In the genomic region with DNA sequence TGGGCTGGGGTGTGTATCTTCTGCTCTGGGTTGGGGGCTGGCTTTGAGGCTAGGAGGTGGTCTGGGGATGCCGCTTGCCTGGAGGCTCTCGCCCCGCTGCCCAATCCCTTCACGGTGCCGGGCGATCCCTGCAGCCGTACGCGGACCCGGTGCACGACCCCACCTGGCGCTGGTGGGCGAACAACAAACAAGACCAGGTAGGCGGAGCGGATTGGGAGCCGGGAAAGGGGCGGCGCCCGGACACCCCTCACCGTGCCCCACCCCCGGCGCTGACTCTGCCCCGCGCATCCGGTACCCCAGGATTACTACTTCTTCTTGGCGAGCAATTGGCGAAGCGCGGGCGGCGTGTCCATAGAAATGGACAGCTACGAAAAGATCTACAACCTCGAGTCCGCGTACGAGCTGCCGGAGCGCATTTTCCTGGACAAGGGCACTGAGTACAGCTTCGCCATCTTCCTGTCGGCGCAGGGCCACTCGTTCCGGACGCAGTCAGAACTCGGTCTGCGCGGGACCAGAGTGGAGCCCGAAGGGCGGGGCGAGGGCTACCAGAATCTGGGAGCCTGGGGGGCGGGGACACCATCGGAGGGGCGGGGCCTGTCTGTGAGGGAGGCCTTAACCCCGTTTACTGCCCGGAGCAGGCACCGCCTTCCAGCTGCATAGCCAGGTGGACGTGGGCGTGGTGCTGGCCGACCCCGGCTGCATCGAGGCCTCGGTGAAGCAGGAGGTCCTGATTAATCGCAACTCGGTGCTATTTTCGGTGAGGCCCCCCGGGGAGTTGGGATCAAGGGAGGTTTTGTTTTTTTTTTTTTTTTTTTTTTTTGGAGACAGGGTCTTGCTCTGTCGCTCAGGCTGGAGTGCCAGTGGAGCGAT, we compare ENCODE assay signal across 1 cellular context.
TF ChIP-seq lines count a peak whose summit lies in the region.

No MANE protein-coding gene starts in this region.

TF ChIP-seq in SK-N-SH, 30 proteins besides CTCF, POLR2A, EP300 and RAD21 (continued from another document):
- TF ChIP-seq MEF2A (IDR thresholded peaks at IDR 0.05; ENCODE audit: borderline replicate concordance, low read depth) (no peak), GABPA (IDR thresholded peaks at IDR 0.05; ENCODE audit: low read depth) (peak; percentile 29), RXRA (IDR thresholded peaks at IDR 0.05; ENCODE audit: borderline replicate concordance, low read depth) (no peak), EZH2phosphoT487 (IDR thresholded peaks at IDR 0.05; ENCODE audit: borderline replicate concordance, low read depth) (no peak), ELF1 (IDR thresholded peaks at IDR 0.05) (no peak), IRF3 (IDR thresholded peaks at IDR 0.05; ENCODE audit: low read depth, low read length) (no peak), FOXJ3 (CRISPR knock-in tag; IDR thresholded peaks at IDR 0.05) (no peak), MXI1 (IDR thresholded peaks at IDR 0.05; ENCODE audit: low read depth, low read length) (peak; percentile 58; the same call in 1 of the 2 replicates), GATA2 (CRISPR knock-in tag; IDR thresholded peaks at IDR 0.05) (no peak), SIN3A (IDR thresholded peaks at IDR 0.05; ENCODE audit: borderline replicate concordance, low read depth, low read length) (no peak), JUND (IDR thresholded peaks at IDR 0.05) (no peak), NFIC (IDR thresholded peaks at IDR 0.05; ENCODE audit: borderline replicate concordance) (no peak), RCOR1 (IDR thresholded peaks at IDR 0.05; ENCODE audit: low read length) (no peak), NRF1 (IDR thresholded peaks at IDR 0.05; ENCODE audit: low read depth, low read length) (no peak; the same call in 1 of the 2 replicates), SMC3 (IDR thresholded peaks at IDR 0.05; ENCODE audit: low read depth, low read length) (no peak), USF1 (IDR thresholded peaks at IDR 0.05; ENCODE audit: borderline replicate concordance, low read depth) (no peak), FOSL2 (IDR thresholded peaks at IDR 0.05; ENCODE audit: borderline replicate concordance, low read depth) (no peak), TEAD4 (IDR thresholded peaks at IDR 0.05; ENCODE audit: borderline replicate concordance, insufficient read depth) (no peak), YY1 (IDR thresholded peaks at IDR 0.05; ENCODE audit: low read depth) (no peak)
- TF ChIP-seq, protein P1, sequence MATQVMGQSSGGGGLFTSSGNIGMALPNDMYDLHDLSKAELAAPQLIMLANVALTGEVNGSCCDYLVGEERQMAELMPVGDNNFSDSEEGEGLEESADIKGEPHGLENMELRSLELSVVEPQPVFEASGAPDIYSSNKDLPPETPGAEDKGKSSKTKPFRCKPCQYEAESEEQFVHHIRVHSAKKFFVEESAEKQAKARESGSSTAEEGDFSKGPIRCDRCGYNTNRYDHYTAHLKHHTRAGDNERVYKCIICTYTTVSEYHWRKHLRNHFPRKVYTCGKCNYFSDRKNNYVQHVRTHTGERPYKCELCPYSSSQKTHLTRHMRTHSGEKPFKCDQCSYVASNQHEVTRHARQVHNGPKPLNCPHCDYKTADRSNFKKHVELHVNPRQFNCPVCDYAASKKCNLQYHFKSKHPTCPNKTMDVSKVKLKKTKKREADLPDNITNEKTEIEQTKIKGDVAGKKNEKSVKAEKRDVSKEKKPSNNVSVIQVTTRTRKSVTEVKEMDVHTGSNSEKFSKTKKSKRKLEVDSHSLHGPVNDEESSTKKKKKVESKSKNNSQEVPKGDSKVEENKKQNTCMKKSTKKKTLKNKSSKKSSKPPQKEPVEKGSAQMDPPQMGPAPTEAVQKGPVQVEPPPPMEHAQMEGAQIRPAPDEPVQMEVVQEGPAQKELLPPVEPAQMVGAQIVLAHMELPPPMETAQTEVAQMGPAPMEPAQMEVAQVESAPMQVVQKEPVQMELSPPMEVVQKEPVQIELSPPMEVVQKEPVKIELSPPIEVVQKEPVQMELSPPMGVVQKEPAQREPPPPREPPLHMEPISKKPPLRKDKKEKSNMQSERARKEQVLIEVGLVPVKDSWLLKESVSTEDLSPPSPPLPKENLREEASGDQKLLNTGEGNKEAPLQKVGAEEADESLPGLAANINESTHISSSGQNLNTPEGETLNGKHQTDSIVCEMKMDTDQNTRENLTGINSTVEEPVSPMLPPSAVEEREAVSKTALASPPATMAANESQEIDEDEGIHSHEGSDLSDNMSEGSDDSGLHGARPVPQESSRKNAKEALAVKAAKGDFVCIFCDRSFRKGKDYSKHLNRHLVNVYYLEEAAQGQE (IDR thresholded peaks at IDR 0.05; ENCODE audit: low read depth, low read length), result 0 out of 2 replicates have a peak, but pooled peaks have one; percentile 10
- TF ChIP-seq, protein P2, sequence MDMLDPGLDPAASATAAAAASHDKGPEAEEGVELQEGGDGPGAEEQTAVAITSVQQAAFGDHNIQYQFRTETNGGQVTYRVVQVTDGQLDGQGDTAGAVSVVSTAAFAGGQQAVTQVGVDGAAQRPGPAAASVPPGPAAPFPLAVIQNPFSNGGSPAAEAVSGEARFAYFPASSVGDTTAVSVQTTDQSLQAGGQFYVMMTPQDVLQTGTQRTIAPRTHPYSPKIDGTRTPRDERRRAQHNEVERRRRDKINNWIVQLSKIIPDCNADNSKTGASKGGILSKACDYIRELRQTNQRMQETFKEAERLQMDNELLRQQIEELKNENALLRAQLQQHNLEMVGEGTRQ (IDR thresholded peaks at IDR 0.05; ENCODE audit: borderline replicate concordance, low read depth, low read length), result no peak
- TF ChIP-seq, protein P3, sequence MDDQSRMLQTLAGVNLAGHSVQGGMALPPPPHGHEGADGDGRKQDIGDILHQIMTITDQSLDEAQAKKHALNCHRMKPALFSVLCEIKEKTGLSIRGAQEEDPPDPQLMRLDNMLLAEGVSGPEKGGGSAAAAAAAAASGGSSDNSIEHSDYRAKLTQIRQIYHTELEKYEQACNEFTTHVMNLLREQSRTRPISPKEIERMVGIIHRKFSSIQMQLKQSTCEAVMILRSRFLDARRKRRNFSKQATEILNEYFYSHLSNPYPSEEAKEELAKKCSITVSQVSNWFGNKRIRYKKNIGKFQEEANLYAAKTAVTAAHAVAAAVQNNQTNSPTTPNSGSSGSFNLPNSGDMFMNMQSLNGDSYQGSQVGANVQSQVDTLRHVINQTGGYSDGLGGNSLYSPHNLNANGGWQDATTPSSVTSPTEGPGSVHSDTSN (IDR thresholded peaks at IDR 0.05), result 0 out of 2 replicates have a peak, but pooled peaks have one; percentile 13
- TF ChIP-seq, protein P4, sequence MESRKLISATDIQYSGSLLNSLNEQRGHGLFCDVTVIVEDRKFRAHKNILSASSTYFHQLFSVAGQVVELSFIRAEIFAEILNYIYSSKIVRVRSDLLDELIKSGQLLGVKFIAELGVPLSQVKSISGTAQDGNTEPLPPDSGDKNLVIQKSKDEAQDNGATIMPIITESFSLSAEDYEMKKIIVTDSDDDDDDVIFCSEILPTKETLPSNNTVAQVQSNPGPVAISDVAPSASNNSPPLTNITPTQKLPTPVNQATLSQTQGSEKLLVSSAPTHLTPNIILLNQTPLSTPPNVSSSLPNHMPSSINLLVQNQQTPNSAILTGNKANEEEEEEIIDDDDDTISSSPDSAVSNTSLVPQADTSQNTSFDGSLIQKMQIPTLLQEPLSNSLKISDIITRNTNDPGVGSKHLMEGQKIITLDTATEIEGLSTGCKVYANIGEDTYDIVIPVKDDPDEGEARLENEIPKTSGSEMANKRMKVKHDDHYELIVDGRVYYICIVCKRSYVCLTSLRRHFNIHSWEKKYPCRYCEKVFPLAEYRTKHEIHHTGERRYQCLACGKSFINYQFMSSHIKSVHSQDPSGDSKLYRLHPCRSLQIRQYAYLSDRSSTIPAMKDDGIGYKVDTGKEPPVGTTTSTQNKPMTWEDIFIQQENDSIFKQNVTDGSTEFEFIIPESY (IDR thresholded peaks at IDR 0.05; ENCODE audit: borderline replicate concordance, low read depth), result no peak
